ENCODE assay signal across 8 cellular contexts in genomic region chr10:100374137-100374655, GRCh38. TPM values are rescaled to one million over a fixed set of nuclear protein-coding genes. Genes with fewer than 3 reads are reported as not detected.
DNase-seq lines count a peak whose midpoint lies in the region; ATAC-seq, FAIRE-seq and TF ChIP-seq lines count a peak whose summit lies in the region.

No MANE protein-coding gene starts in this region.

- ATAC-seq in Right ventricle myocardium inferior (no peak), aorta (ENCODE audit: low FRiP score) (no peak), HG03139 (IDR thresholded peaks at IDR 0.05; ENCODE audit: unreplicated experiment) (no peak)

- intact Hi-C loops in Right ventricle myocardium inferior (cut with DNase I) (loop anchor here (5.0 kb wide), 1 partner anchor 87 kb away; the partner anchor contains the start of gene BLOC1S2), aorta (cut with DNase I) (no loop called here)

- H3K4me1 Mint-ChIP-seq in activated naive CD4-positive, alpha-beta T cell treated with anti-CD3 and anti-CD28 coated beads, Interleukin-2, amount 10 ng/mL, durations not matched to agents 7 days and 5 days: peaks cover 48% of the 10 kb centered on the region

- H3K27me3 ChIP-seq in right atrium auricular region (no peaks in the 10 kb centered on the region), aorta (ENCODE audit: control insufficient read depth in 1 of 2, insufficient read depth in 2 of 2, low read length in 1 of 2) (no peaks in the 10 kb centered on the region)

- no peak overlapping the region for H3K4me3 Mint-ChIP-seq in activated naive CD4-positive, alpha-beta T cell treated with anti-CD3 and anti-CD28 coated beads, Interleukin-2, amount 10 ng/mL, durations not matched to agents 7 days and 5 days

- H3K9me3 ChIP-seq in right atrium auricular region (no peaks in the 10 kb centered on the region), aorta (ENCODE audit: control insufficient read depth, low read length) (no peaks in the 10 kb centered on the region)

- no peak overlapping the region for H3K27ac Mint-ChIP-seq in activated naive CD4-positive, alpha-beta T cell treated with anti-CD3 and anti-CD28 coated beads, Interleukin-2, amount 10 ng/mL, durations not matched to agents 7 days and 5 days

- no peak for FAIRE-seq in HTR-8/SVneo (lab: Jason Lieb, UNC)

- H3K4me3 ChIP-seq in right atrium auricular region: peak overlapping the region; percentile 56 to 70
- H3K4me3 ChIP-seq in aorta (ENCODE audit: low read length in 2 of 2): peak overlapping the region; percentile 35 to 38

- H3K27ac ChIP-seq in right atrium auricular region (peak overlapping the region; percentile 97 to 98), cingulate gyrus (ENCODE audit: low read depth, low read length) (peak overlapping the region; percentile 98), aorta (ENCODE audit: low read depth in 1 of 2, low read length in 2 of 2) (peak overlapping the region; percentile 20 to 98)

- no peak for DNase-seq in right atrium auricular region (ENCODE audit: low spot score)
- DNase-seq in Right ventricle myocardium inferior (ENCODE audit: missing footprints): no peak
- peak; percentile 85 for DNase-seq in medulla oblongata (ENCODE audit: extremely low spot score)
- DNase-seq in aorta: no peak
- no peak for DNase-seq in HTR-8/SVneo (ENCODE audit: insufficient read length, low spot score)
- no peak for DNase-seq in activated naive CD4-positive, alpha-beta T cell treated with anti-CD3 and anti-CD28 coated beads, Interleukin-2, amount 10 ng/mL, durations not matched to agents 7 days and 5 days

- H3K4me1 ChIP-seq in right atrium auricular region: peaks cover 0 to 44% of the 10 kb centered on the region in 2 donors
- peaks cover 0 to 10% of the 10 kb centered on the region in 2 donors for H3K4me1 ChIP-seq in aorta (ENCODE audit: control insufficient read depth in 1 of 2, insufficient read depth in 2 of 2, low read length in 2 of 2)

- CTCF ChIA-PET in activated naive CD4-positive, alpha-beta T cell treated with anti-CD3 and anti-CD28 coated beads, Interleukin-2, amount 10 ng/mL, durations not matched to agents 7 days and 5 days (lab: Charles Lee): interaction anchor here (1.0 to 2.1 kb wide), 6 partner anchors 33 to 134 kb away, joined by 3 to 6 read pairs (median 5); no protein-coding TSS in a partner anchor

- H3K36me3 ChIP-seq in right atrium auricular region: no peaks in the 10 kb centered on the region
- H3K36me3 ChIP-seq in aorta (ENCODE audit: control insufficient read depth in 1 of 2, insufficient read depth in 2 of 2, low read length in 1 of 2): no peaks in the 10 kb centered on the region

- WGBS in aorta, 2 donors: 13% methylated on average over 4 of the region's 4 CpGs

- H3K27me3 Mint-ChIP-seq in activated naive CD4-positive, alpha-beta T cell treated with anti-CD3 and anti-CD28 coated beads, Interleukin-2, amount 10 ng/mL, durations not matched to agents 7 days and 5 days: no peaks in the 10 kb centered on the region

- no peaks in the 10 kb centered on the region for H3K9me3 Mint-ChIP-seq in activated naive CD4-positive, alpha-beta T cell treated with anti-CD3 and anti-CD28 coated beads, Interleukin-2, amount 10 ng/mL, durations not matched to agents 7 days and 5 days

- H3K36me3 Mint-ChIP-seq in activated naive CD4-positive, alpha-beta T cell treated with anti-CD3 and anti-CD28 coated beads, Interleukin-2, amount 10 ng/mL, durations not matched to agents 7 days and 5 days: peaks cover 3% of the 10 kb centered on the region

- no peak for TF ChIP-seq CTCF in right atrium auricular region (IDR thresholded peaks at IDR 0.05)

RNA-seq across cellular contexts. Expression of gene SCD, which starts 27.2 kb away (rescaled TPM):
- 10 to 100 TPM in 1 of 2 donors, 1 to 10 TPM in 1; 7.9 to 25.4 TPM for total RNA-seq in right atrium auricular region
- total RNA-seq in Right ventricle myocardium inferior: 53.6 TPM
- total RNA-seq in aorta: 10 to 100 TPM; 22.7 to 47.3 TPM
- 10 to 100 TPM in 1 of 2 donors, 1 to 10 TPM in 1; 1.6 to 12.6 TPM for polyA plus RNA-seq in aorta

RNA-seq across cellular contexts. Expression of gene PKD2L1, which starts 44.2 kb away (rescaled TPM):
- total RNA-seq in right atrium auricular region (not detected), Right ventricle myocardium inferior (not detected), aorta (1 to 10 TPM in 1 of 2 donors, under 1 TPM in 1; 0.71 to 1.1 TPM)
- polyA plus RNA-seq in aorta: under 1 TPM; 0.25 to 0.87 TPM
